Comparison of ENCODE assay signal across 13 cellular contexts in the genomic region with DNA sequence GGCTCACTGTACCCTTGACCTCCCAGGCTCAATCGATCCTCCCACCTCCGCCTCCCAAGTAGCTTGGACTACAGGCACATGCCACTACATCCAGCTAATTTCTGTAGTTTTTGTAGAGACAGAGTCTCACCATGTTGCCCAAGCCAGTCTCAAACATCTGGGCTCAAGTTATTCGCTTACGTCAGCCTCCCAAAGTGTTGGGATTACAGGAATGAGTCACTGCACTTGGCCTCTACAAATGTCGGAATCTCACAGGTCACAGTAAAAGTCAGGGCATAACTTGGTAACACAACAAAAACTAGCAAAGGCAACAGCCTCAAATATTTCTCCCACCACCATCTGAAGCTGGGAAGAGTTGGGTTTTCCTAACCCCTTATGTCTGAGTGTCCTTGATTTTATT. TPM values are rescaled to one million over a fixed set of nuclear protein-coding genes. Genes with fewer than 3 reads are reported as not detected.
DNase-seq lines count a peak whose midpoint lies in the region; ATAC-seq lines count a peak whose summit lies in the region.
"Had no signal": no experiment of that assay in that cellular context is flagged by ENCODE, and none has a peak within 500 bp of the region (broad histone marks: within the 10 kb centered on the region; RNA-seq: fewer than 3 reads in every experiment).

No MANE protein-coding gene starts in this region.

- no peak overlapping the region for H3K4me3 ChIP-seq in skeletal muscle cell (ENCODE audit: low read depth, low read length)
- H3K4me3 ChIP-seq: Peyer's patch had no signal

- ATAC-seq in GM21390 (IDR thresholded peaks at IDR 0.05; ENCODE audit: unreplicated experiment): no peak
- ATAC-seq: activated T-helper 17 cell treated with anti-CD3 and anti-CD28 coated beads, Interleukin-2, amount 50 U/mL, for 72 hours had no signal

- DNase-seq in GM04504 (ENCODE audit: low read depth) (peak; percentile 94), RPMI7951 (ENCODE audit: low read depth) (peak; percentile 98), fibroblast of peridontal ligament (ENCODE audit: extremely low read depth) (peak; percentile 99), skeletal muscle cell (ENCODE audit: low read depth) (peak; percentile 94), NCI-H1930 (lab: John Stamatoyannopoulos, UW) (no peak), NCI-H146 treated with DMSO at 0.1 percent for 48 hours (lab: John Stamatoyannopoulos, UW; ENCODE audit: unreplicated experiment) (no peak), ecto neural progenitor cell (ENCODE audit: low spot score) (no peak)
- DNase-seq: activated B cell treated with CpG ODN at 0.5 μM for 24 hours; effector CD4-positive, alpha-beta T cell; NCI-H1694 treated with DMSO at 0.1 percent for 48 hours; Peyer's patch had no signal

RNA-seq across cellular contexts. Expression of a gene that starts 25.3 kb away (rescaled TPM):
- total RNA-seq in RPMI7951 (2014; rRNA removed; shearing (Covaris generic)): 57.7 and 79.7 TPM in 2 replicates
- total RNA-seq: activated T-helper 17 cell treated with anti-CD3 and anti-CD28 coated beads, Interleukin-2, amount 50 U/mL, for 72 hours had no signal

Comparison
In these comparisons a context has a peak if more than half of its experiments do, and no peak if none do; other contexts are left out.
1. DNase-seq: peak in GM04504 (single experiment), RPMI7951 (single experiment), fibroblast of peridontal ligament (single experiment) and skeletal muscle cell (single experiment); none in NCI-H1930 (0 of 2), NCI-H146 treated with DMSO at 0.1 percent for 48 hours (single experiment) and ecto neural progenitor cell (single experiment).